ENCODE assay signal across 1 cellular context in the genomic region with DNA sequence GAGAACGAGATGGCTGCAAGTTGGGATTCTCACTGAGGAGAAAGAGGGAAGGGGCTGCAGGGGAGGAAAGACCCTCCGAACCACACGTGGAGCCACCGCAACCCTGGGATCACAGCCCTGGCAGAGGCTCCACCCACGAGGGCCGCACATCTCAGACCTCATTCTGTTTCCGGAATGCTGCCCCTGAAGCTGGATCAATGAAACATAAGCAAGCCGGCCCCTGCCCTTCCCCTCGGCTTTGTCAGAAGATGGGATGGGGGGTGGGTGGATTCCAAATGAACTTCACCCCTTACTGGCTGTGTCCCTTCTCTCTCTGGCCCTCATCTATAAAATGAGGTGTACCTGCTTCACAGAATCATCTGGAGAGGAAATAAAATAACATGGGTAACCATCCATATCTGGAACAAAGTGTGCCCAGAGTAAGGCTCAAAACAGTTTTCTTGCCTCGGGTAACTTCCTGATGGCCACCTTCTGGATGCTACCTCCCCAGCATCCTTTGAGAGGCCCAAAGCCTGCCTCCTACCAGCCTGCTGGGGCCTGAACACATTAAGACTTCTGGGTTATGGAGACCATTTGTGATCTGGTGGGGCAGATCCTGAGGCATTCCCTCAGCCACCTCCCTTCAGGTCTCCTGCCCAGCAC.
TF ChIP-seq lines count a peak whose summit lies in the region.

No MANE protein-coding gene starts in this region.

TF ChIP-seq in HepG2, 621 proteins besides CTCF, POLR2A, EP300 and RAD21:
- TF ChIP-seq ZNF354B (CRISPR knock-in tag; IDR thresholded peaks at IDR 0.05) (no peak), GPN1 (CRISPR knock-in tag; IDR thresholded peaks at IDR 0.05; ENCODE audit: borderline replicate concordance) (no peak), ZNF484 (CRISPR knock-in tag; IDR thresholded peaks at IDR 0.05; ENCODE audit: borderline replicate concordance, low read depth) (no peak), HNRNPL (IDR thresholded peaks at IDR 0.05; ENCODE audit: low read depth, low read length) (no peak), ZSCAN9 (CRISPR knock-in tag; IDR thresholded peaks at IDR 0.05; ENCODE audit: borderline replicate concordance) (no peak), NR2F6 (IDR thresholded peaks at IDR 0.05) (no peak), NR2F6 (CRISPR knock-in tag; IDR thresholded peaks at IDR 0.05) (no peak), NFIB (CRISPR knock-in tag; IDR thresholded peaks at IDR 0.05; ENCODE audit: borderline replicate concordance) (no peak), ZNF720 (CRISPR knock-in tag; IDR thresholded peaks at IDR 0.05) (no peak), TSC22D2 (CRISPR knock-in tag; IDR thresholded peaks at IDR 0.05; ENCODE audit: borderline replicate concordance) (no peak), ZSCAN12 (CRISPR knock-in tag; IDR thresholded peaks at IDR 0.05) (no peak), HNRNPK (IDR thresholded peaks at IDR 0.05; ENCODE audit: low read depth, low read length, poor library complexity, severe bottlenecking) (no peak), FOXA1 (IDR thresholded peaks at IDR 0.05) (no peak), FOXA1 (CRISPR knock-in tag; IDR thresholded peaks at IDR 0.05) (no peak), ISL2 (CRISPR knock-in tag; IDR thresholded peaks at IDR 0.05) (no peak), ARHGAP35 (CRISPR knock-in tag; IDR thresholded peaks at IDR 0.05; ENCODE audit: borderline replicate concordance) (no peak), ZNF30 (CRISPR knock-in tag; IDR thresholded peaks at IDR 0.05) (no peak), KDM2A (CRISPR knock-in tag; IDR thresholded peaks at IDR 0.05; ENCODE audit: borderline replicate concordance, low read depth) (no peak), ATF7-NPFF (CRISPR knock-in tag; IDR thresholded peaks at IDR 0.05; ENCODE audit: low read depth) (no peak), KLF15 (CRISPR knock-in tag; IDR thresholded peaks at IDR 0.05; ENCODE audit: borderline replicate concordance) (no peak)
- TF ChIP-seq, protein P1, sequence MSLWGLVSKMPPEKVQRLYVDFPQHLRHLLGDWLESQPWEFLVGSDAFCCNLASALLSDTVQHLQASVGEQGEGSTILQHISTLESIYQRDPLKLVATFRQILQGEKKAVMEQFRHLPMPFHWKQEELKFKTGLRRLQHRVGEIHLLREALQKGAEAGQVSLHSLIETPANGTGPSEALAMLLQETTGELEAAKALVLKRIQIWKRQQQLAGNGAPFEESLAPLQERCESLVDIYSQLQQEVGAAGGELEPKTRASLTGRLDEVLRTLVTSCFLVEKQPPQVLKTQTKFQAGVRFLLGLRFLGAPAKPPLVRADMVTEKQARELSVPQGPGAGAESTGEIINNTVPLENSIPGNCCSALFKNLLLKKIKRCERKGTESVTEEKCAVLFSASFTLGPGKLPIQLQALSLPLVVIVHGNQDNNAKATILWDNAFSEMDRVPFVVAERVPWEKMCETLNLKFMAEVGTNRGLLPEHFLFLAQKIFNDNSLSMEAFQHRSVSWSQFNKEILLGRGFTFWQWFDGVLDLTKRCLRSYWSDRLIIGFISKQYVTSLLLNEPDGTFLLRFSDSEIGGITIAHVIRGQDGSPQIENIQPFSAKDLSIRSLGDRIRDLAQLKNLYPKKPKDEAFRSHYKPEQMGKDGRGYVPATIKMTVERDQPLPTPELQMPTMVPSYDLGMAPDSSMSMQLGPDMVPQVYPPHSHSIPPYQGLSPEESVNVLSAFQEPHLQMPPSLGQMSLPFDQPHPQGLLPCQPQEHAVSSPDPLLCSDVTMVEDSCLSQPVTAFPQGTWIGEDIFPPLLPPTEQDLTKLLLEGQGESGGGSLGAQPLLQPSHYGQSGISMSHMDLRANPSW (CRISPR knock-in tag; IDR thresholded peaks at IDR 0.05; ENCODE audit: borderline replicate concordance), result no peak
